In genomic region chr9:109118802-109119438, GRCh38 we compare ENCODE assay signal across 8 cellular contexts. TPM values are rescaled to one million over a fixed set of nuclear protein-coding genes. Genes with fewer than 3 reads are reported as not detected.
A peak's percentile ranks its signal among the peaks of the same experiment; 100 is the strongest.
DNase-seq lines count a peak whose midpoint lies in the region; ATAC-seq and TF ChIP-seq lines count a peak whose summit lies in the region.

No MANE protein-coding gene starts in this region.

- H3K27me3 ChIP-seq in A673 (replicated peaks; ENCODE audit: insufficient read depth, low read depth, low read length, poor library complexity) (no peaks in the 10 kb centered on the region), right atrium auricular region (no peaks in the 10 kb centered on the region), gastrocnemius medialis (no peaks in the 10 kb centered on the region)

- DNase-seq in A673 (ENCODE audit: low spot score), result no peak
- DNase-seq in activated T-cell treated with anti-CD3 and anti-CD28 coated beads, Interleukin-2, amount 50 U/mL, for 72 hours, result peak in 1 of 2 donors; percentile 17
- DNase-seq in right atrium auricular region (ENCODE audit: low spot score), result no peak
- DNase-seq in gastrocnemius medialis, result no peak
- no peak for DNase-seq in HEK293T (ENCODE audit: extremely low spot score)
- no peak for DNase-seq in NOMO-1 (lab: John Stamatoyannopoulos, UW; ENCODE audit: unreplicated experiment in 2 of 2)

- peak overlapping the region; percentile 96 for H3K27ac ChIP-seq in A673 (ENCODE audit: low read depth, low read length, poor library complexity, severe bottlenecking)
- H3K27ac ChIP-seq in HEK293 (ENCODE audit: extremely low read depth, low read depth, low read length), result peak overlapping the region; percentile 92
- H3K27ac ChIP-seq in right atrium auricular region, result peak overlapping the region; percentile 79 to 89
- H3K27ac ChIP-seq in gastrocnemius medialis, result peak overlapping the region; percentile 76 to 98 (median 88)

- H3K4me1 ChIP-seq in A673 (ENCODE audit: insufficient read depth, low read length, poor library complexity, severe bottlenecking), result peaks cover 18% of the 10 kb centered on the region
- H3K4me1 ChIP-seq in HEK293 (ENCODE audit: control insufficient read depth, insufficient read depth, low read length), result no peaks in the 10 kb centered on the region
- H3K4me1 ChIP-seq in right atrium auricular region, result peaks cover 0 to 56% of the 10 kb centered on the region in 2 donors
- H3K4me1 ChIP-seq in gastrocnemius medialis, result peaks cover 40 to 53% of the 10 kb centered on the region in 2 donors

- intact Hi-C loops in A673 (cut with micrococcal nuclease; ENCODE audit: unreplicated experiment), result loop anchor here (5.0 kb wide), 1 partner anchor 107 kb away; the partner anchor contains the start of gene CTNNAL1
- intact Hi-C loops in gastrocnemius medialis (cut with DNase I; ENCODE audit: low total_unique reads), result loop anchor here (2.0 to 10.0 kb wide), 4 partner anchors 20 to 1384 kb away; partner anchors contain the start of gene CTNNAL1

- TF ChIP-seq CTCF in A673 (conservative IDR thresholded peaks at IDR 0.05; ENCODE audit: low read depth, low read length) (no peak), HEK293 (tag by site-specific recombination; IDR thresholded peaks at IDR 0.05) (no peak), right atrium auricular region (IDR thresholded peaks at IDR 0.05) (no peak), gastrocnemius medialis (IDR thresholded peaks at IDR 0.05 in 4 of 5, conservative IDR thresholded peaks at IDR 0.05 in 1 of 5) (no peak)

- no peak for TF ChIP-seq POLR2A in gastrocnemius medialis (IDR thresholded peaks at IDR 0.05)

- H3K9me3 ChIP-seq in A673 (ENCODE audit: low read depth, low read length, poor library complexity, severe bottlenecking) (no peaks in the 10 kb centered on the region), HEK293 (ENCODE audit: control insufficient read depth, insufficient read depth, low read depth, low read length) (no peaks in the 10 kb centered on the region), right atrium auricular region (no peaks in the 10 kb centered on the region), gastrocnemius medialis (no peaks in the 10 kb centered on the region)

- CTCF ChIA-PET in A673 (lab: Charles Lee) (no interaction called here), HEK293 (lab: Yijun Ruan, JAX) (interaction anchor here (0.6 to 1.2 kb wide), 4 partner anchors 10 to 226 kb away, joined by 3 to 4 read pairs (median 3); no protein-coding TSS in a partner anchor), HEK293T (lab: Yijun Ruan, JAX) (no interaction called here)

- H3K4me3 ChIP-seq in A673 (ENCODE audit: low read depth, low read length, poor library complexity, severe bottlenecking), result peak overlapping the region; percentile 99
- H3K4me3 ChIP-seq in HEK293 (ENCODE audit: low read depth, low read length), result peak overlapping the region; percentile 98
- H3K4me3 ChIP-seq in right atrium auricular region, result peak overlapping the region; percentile 71 to 83
- peak overlapping the region; percentile 73 to 97 (median 86) for H3K4me3 ChIP-seq in gastrocnemius medialis

- peaks cover 63% of the 10 kb centered on the region for H3K4me1 Mint-ChIP-seq in activated T-cell treated with anti-CD3 and anti-CD28 coated beads, Interleukin-2, amount 50 U/mL, for 72 hours (ENCODE audit: low read depth)

- H3K36me3 ChIP-seq in A673 (ENCODE audit: insufficient read depth, low read length, poor library complexity, severe bottlenecking), result peaks cover 6% of the 10 kb centered on the region
- H3K36me3 ChIP-seq in HEK293 (ENCODE audit: control insufficient read depth in 2 of 2, insufficient read depth in 1 of 2, low read length in 2 of 2), result no peaks in the 10 kb centered on the region; a peak in 1 of 3 replicates
- H3K36me3 ChIP-seq in right atrium auricular region, result no peaks in the 10 kb centered on the region
- H3K36me3 ChIP-seq in gastrocnemius medialis, result no peaks in the 10 kb centered on the region

- peak overlapping the region; percentile 93 to 96 for H3K4me3 Mint-ChIP-seq in activated T-cell treated with anti-CD3 and anti-CD28 coated beads, Interleukin-2, amount 50 U/mL, for 72 hours

- in situ Hi-C loops in gastrocnemius medialis (cut with MboI; ENCODE audit: low sequenced_read_pairs in 4 of 4), result loop anchor here in 1 of 4 donors (25.0 kb wide), 1 partner anchor 1832 kb away; the partner anchor contains the start of gene RAD23B

- H3K9me3 Mint-ChIP-seq in activated T-cell treated with anti-CD3 and anti-CD28 coated beads, Interleukin-2, amount 50 U/mL, for 72 hours, result peaks cover 0 to 2% of the 10 kb centered on the region in 2 donors

- H3K27me3 Mint-ChIP-seq in activated T-cell treated with anti-CD3 and anti-CD28 coated beads, Interleukin-2, amount 50 U/mL, for 72 hours (ENCODE audit: low read depth), result no peaks in the 10 kb centered on the region

- ATAC-seq in activated T-cell treated with anti-CD3 and anti-CD28 coated beads, Interleukin-2, amount 50 U/mL, for 72 hours (replicated peaks in 1 of 2), result no peak
- ATAC-seq in gastrocnemius medialis, result peak in 1 of 2 donors; percentile 0
- no peak for ATAC-seq in GM18519 (IDR thresholded peaks at IDR 0.05; ENCODE audit: low FRiP score, unreplicated experiment)

- H3K27ac Mint-ChIP-seq in activated T-cell treated with anti-CD3 and anti-CD28 coated beads, Interleukin-2, amount 50 U/mL, for 72 hours, result peak overlapping the region; percentile 93

- POLR2A ChIA-PET in A673 (lab: Charles Lee; ENCODE audit: low non-redundant PET), result no interaction called here
- POLR2A ChIA-PET in HEK293 (lab: Yijun Ruan, JAX), result interaction anchor here (0.6 to 3.4 kb wide), 5 partner anchors 10 to 343 kb away, joined by 5 to 32 read pairs (median 10); no protein-coding TSS in a partner anchor
- POLR2A ChIA-PET in HEK293T (lab: Yijun Ruan, JAX), result interaction anchor here (0.8 to 4.0 kb wide), 8 partner anchors 10 to 200 kb away, joined by 3 to 29 read pairs (median 4); no protein-coding TSS in a partner anchor

- BruUV-seq in A673 (replicated peaks; lab: Mats Ljungman, UMichigan), result no TSS peak

- peaks cover 2 to 10% of the 10 kb centered on the region in 2 donors for H3K36me3 Mint-ChIP-seq in activated T-cell treated with anti-CD3 and anti-CD28 coated beads, Interleukin-2, amount 50 U/mL, for 72 hours (ENCODE audit: insufficient read depth in 2 of 2)

TF ChIP-seq in HEK293, 187 proteins besides CTCF, POLR2A, EP300 and RAD21 (continues in another document):
- TF ChIP-seq HOXD13 (CRISPR knock-in tag; IDR thresholded peaks at IDR 0.05; ENCODE audit: borderline replicate concordance) (peak; percentile 24; the same call in 1 of the 2 replicates), ZFP37 (tag by site-specific recombination; IDR thresholded peaks at IDR 0.05) (0 out of 2 replicates have a peak, but pooled peaks have one; percentile 14), ZBTB20 (tag by site-specific recombination; IDR thresholded peaks at IDR 0.05) (peak; percentile 29; the same call in 1 of the 2 replicates), ZNF600 (tag by site-specific recombination; IDR thresholded peaks at IDR 0.05) (peak; percentile 42; the same call in 1 of the 2 replicates), SP2 (tag by site-specific recombination; IDR thresholded peaks at IDR 0.05) (peak; percentile 56)

TF ChIP-seq in HEK293T, 16 proteins besides CTCF, POLR2A, EP300 and RAD21:
- TF ChIP-seq SUZ12 (IDR thresholded peaks at IDR 0.05), result no peak
- TF ChIP-seq FOXM1 (IDR thresholded peaks at IDR 0.05; ENCODE audit: borderline replicate concordance), result no peak
- no peak for TF ChIP-seq ZNF384 (IDR thresholded peaks at IDR 0.05)
- TF ChIP-seq PKNOX1 (IDR thresholded peaks at IDR 0.05), result no peak
- TF ChIP-seq ELF4 (IDR thresholded peaks at IDR 0.05), result no peak
- TF ChIP-seq HDGF (IDR thresholded peaks at IDR 0.05; ENCODE audit: borderline replicate concordance), result no peak
- TF ChIP-seq TARDBP (IDR thresholded peaks at IDR 0.05), result no peak
- TF ChIP-seq CTBP1 (IDR thresholded peaks at IDR 0.05; ENCODE audit: borderline replicate concordance), result no peak
- no peak for TF ChIP-seq SP1 (IDR thresholded peaks at IDR 0.05)
- no peak for TF ChIP-seq ARNT (IDR thresholded peaks at IDR 0.05)
- TF ChIP-seq BHLHE40 (IDR thresholded peaks at IDR 0.05; ENCODE audit: borderline replicate concordance), result no peak
- TF ChIP-seq FOXA1 (IDR thresholded peaks at IDR 0.05), result no peak
- TF ChIP-seq L3MBTL2 (conservative IDR thresholded peaks at IDR 0.05), result no peak
- TF ChIP-seq LEF1 (IDR thresholded peaks at IDR 0.05; ENCODE audit: borderline replicate concordance), result no peak
- TF ChIP-seq FOXK2 (IDR thresholded peaks at IDR 0.05), result no peak
- no peak for TF ChIP-seq NFRKB (IDR thresholded peaks at IDR 0.05)

RNA-seq across cellular contexts. Expression of gene TMEM245, which starts 0.8 kb away (rescaled TPM):
- total RNA-seq in A673 (2021) (57.1 and 59.8 TPM in 2 replicates), right atrium auricular region (10 to 100 TPM; 89.0 to 95.1 TPM), gastrocnemius medialis (100 to 1,000 TPM in 1 of 4 donors, 10 to 100 TPM in 3; 45.7 to 121 (median 71.4) TPM)
- total RNA-seq in activated T-cell treated with anti-CD3 and anti-CD28 coated beads, Interleukin-2, amount 50 U/mL, for 72 hours, result 10 to 100 TPM; 30.7 to 35.5 TPM

RNA-seq across cellular contexts. Expression of gene FRRS1L, which starts 48.1 kb away (rescaled TPM):
- total RNA-seq in A673 (2021) (0.04 and 0.41 TPM in 2 replicates), right atrium auricular region (1 to 10 TPM; 4.3 to 7.5 TPM), gastrocnemius medialis (under 1 TPM in 1 of 4 donors, not detected in 3; 0.02 TPM)
- not detected for total RNA-seq in activated T-cell treated with anti-CD3 and anti-CD28 coated beads, Interleukin-2, amount 50 U/mL, for 72 hours
